Comparison of ENCODE assay signal across 8 cellular contexts in the genomic region with DNA sequence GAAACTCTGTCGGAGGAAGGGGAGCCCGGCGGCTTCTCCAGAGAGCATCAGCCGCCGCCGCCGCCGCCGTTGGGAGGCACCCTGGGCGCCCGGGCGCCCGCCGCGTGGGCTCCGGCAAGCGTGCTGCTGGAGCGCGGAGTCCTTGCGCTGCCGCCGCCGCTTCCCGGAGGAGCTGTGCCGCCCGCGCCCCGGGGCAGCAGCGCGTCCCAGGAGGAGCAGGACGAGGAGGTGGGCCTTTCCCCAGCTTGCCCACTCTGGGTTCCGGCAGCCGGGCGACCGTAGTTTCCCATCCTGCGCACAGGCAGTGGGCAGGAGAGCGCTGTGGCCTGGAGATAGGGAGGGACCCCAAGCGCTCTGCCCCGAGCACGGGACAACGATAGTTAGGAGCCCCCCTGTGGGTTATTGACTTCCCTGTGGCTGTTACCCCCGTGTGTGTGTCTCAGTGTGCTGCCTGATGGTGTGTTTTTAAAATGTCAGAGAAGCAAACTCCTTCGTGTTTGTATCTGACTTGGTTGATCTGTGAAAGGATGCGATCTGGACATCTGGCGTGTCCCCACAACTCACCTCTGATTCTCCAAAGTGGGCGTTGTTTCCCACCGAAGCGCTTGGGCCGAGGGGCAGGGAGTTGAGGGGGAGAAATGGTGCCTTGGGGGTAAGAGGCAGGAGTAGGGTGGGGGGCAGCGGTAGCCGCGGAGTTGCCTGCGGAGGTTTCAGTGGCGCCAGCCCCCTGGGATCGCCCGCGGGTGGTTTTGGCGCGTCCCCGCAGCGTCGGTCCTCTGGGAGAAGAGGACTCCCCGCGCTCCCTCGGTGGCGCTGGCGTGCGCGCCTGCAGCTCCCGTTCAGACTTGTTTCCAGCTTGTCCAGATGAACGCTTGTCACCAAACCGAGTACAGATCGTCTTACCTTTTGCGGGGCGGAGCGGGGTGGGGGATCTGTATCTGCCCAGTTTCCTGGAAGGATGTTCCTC. TPM values are rescaled to one million over a fixed set of nuclear protein-coding genes. Genes with fewer than 3 reads are reported as not detected.
A peak's percentile ranks its signal among the peaks of the same experiment; 100 is the strongest.
DNase-seq lines count a peak whose midpoint lies in the region; ATAC-seq and TF ChIP-seq lines count a peak whose summit lies in the region.

No MANE protein-coding gene starts in this region.

- H3K36me3 Mint-ChIP-seq in activated CD8-positive, alpha-beta T cell treated with anti-CD3 and anti-CD28 coated beads, Interleukin-2, amount 10 ng/mL, durations not matched to agents 7 days and 5 days (ENCODE audit: low read depth): no peaks in the 10 kb centered on the region

- DNase-seq in DMS79 (lab: John Stamatoyannopoulos, UW) (peak; percentile 12), MM.1S (peak; percentile 31), head of caudate nucleus (peak in 40 of 42 donors; percentile 13 to 69 (median 38))
- DNase-seq in activated CD8-positive, alpha-beta T cell treated with anti-CD3 and anti-CD28 coated beads, Interleukin-2, amount 10 ng/mL, durations not matched to agents 7 days and 5 days: no peak

- H3K27ac Mint-ChIP-seq in activated CD8-positive, alpha-beta T cell treated with anti-CD3 and anti-CD28 coated beads, Interleukin-2, amount 10 ng/mL, durations not matched to agents 7 days and 5 days: no peak overlapping the region

- H3K4me1 ChIP-seq in MM.1S (ENCODE audit: low read length): peaks cover 3% of the 10 kb centered on the region; the same call in 1 of the 2 replicates
- peaks cover 19 to 20% of the 10 kb centered on the region in 2 experiments for H3K4me1 ChIP-seq in neutrophil (ENCODE audit: control insufficient read depth in 1 of 2, insufficient read depth in 1 of 2, low read depth in 1 of 2, low read length in 1 of 2)

- no peaks in the 10 kb centered on the region for H3F3A ChIP-seq in MM.1S (ENCODE audit: insufficient read depth, low read length)

- H3K9me2 ChIP-seq in MM.1S (replicated peaks; ENCODE audit: insufficient read depth, low read length): no peaks in the 10 kb centered on the region

- H3K4me1 Mint-ChIP-seq in activated CD8-positive, alpha-beta T cell treated with anti-CD3 and anti-CD28 coated beads, Interleukin-2, amount 10 ng/mL, durations not matched to agents 7 days and 5 days (ENCODE audit: low read depth): peaks cover 19% of the 10 kb centered on the region

- peaks cover 63% of the 10 kb centered on the region for H3K27me3 Mint-ChIP-seq in activated CD8-positive, alpha-beta T cell treated with anti-CD3 and anti-CD28 coated beads, Interleukin-2, amount 10 ng/mL, durations not matched to agents 7 days and 5 days (ENCODE audit: low read depth)

- H3K4me3 ChIP-seq in MM.1S (ENCODE audit: low read length) (peak overlapping the region; percentile 66), neutrophil (ENCODE audit: low read depth in 1 of 2, low read length in 1 of 2) (peak overlapping the region; percentile 47 to 61)

- peak overlapping the region; percentile 55; the same call in 1 of the 2 replicates for H3K9ac ChIP-seq in MM.1S (ENCODE audit: low read length)

- no peaks in the 10 kb centered on the region for H4K20me1 ChIP-seq in MM.1S (ENCODE audit: insufficient read depth, low read length)

- CTCF ChIA-PET in activated CD8-positive, alpha-beta T cell treated with anti-CD3 and anti-CD28 coated beads, Interleukin-2, amount 10 ng/mL, durations not matched to agents 7 days and 5 days (lab: Charles Lee): no interaction called here

- no peaks in the 10 kb centered on the region for H3K79me2 ChIP-seq in MM.1S (ENCODE audit: low read length)

- H2AFZ ChIP-seq in MM.1S (ENCODE audit: low read length): peak overlapping the region; percentile 84

- peak overlapping the region; percentile 94 for H3K4me2 ChIP-seq in MM.1S (ENCODE audit: low read depth, low read length)

- H3K36me3 ChIP-seq in MM.1S (replicated peaks; ENCODE audit: insufficient read depth, low read length) (no peaks in the 10 kb centered on the region), neutrophil (no peaks in the 10 kb centered on the region)

- POLR2A ChIA-PET in activated CD8-positive, alpha-beta T cell treated with anti-CD3 and anti-CD28 coated beads, Interleukin-2, amount 10 ng/mL, durations not matched to agents 7 days and 5 days (lab: Charles Lee): no interaction called here

- H3K9me3 Mint-ChIP-seq in activated CD8-positive, alpha-beta T cell treated with anti-CD3 and anti-CD28 coated beads, Interleukin-2, amount 10 ng/mL, durations not matched to agents 7 days and 5 days (ENCODE audit: insufficient read depth): no peaks in the 10 kb centered on the region

- H3K27me3 ChIP-seq in MM.1S (replicated peaks; ENCODE audit: insufficient read depth, low read length): peaks cover 6% of the 10 kb centered on the region; the same call in 1 of the 2 replicates
- peaks cover 100% of the 10 kb centered on the region for H3K27me3 ChIP-seq in neutrophil

- ATAC-seq in GM21528 (IDR thresholded peaks at IDR 0.05; ENCODE audit: low FRiP score, unreplicated experiment) (peak; percentile 28), GM21737 (IDR thresholded peaks at IDR 0.05; ENCODE audit: unreplicated experiment) (no peak), GM18519 (IDR thresholded peaks at IDR 0.05; ENCODE audit: low FRiP score, unreplicated experiment) (no peak)
- ATAC-seq in activated CD8-positive, alpha-beta T cell treated with anti-CD3 and anti-CD28 coated beads, Interleukin-2, amount 10 ng/mL, durations not matched to agents 7 days and 5 days: peak; percentile 33

- H3K9me3 ChIP-seq in MM.1S (replicated peaks; ENCODE audit: insufficient read depth, low read length) (no peaks in the 10 kb centered on the region), neutrophil (no peaks in the 10 kb centered on the region)

- H3K27ac ChIP-seq in MM.1S (ENCODE audit: low read length) (no peak overlapping the region), neutrophil (no peak overlapping the region)

- intact Hi-C loops in head of caudate nucleus (cut with DNase I): no loop called here

- TF ChIP-seq CTCF in MM.1S (IDR thresholded peaks at IDR 0.05; ENCODE audit: low read length) (no peak), neutrophil (IDR thresholded peaks at IDR 0.05) (no peak)

- peak overlapping the region; percentile 70 for H3K4me3 Mint-ChIP-seq in activated CD8-positive, alpha-beta T cell treated with anti-CD3 and anti-CD28 coated beads, Interleukin-2, amount 10 ng/mL, durations not matched to agents 7 days and 5 days

RNA-seq across cellular contexts. Expression of gene MAST4, which starts 0.9 kb away (rescaled TPM):
- 1 to 10 TPM; 5.5 to 7.1 TPM for total RNA-seq in activated CD8-positive, alpha-beta T cell treated with anti-CD3 and anti-CD28 coated beads, Interleukin-2, amount 10 ng/mL, durations not matched to agents 7 days and 5 days

Comparison
In these comparisons a context has a peak if more than half of its experiments do, and no peak if none do; other contexts are left out.
1. ATAC-seq: peak in GM21528 (single experiment) and activated CD8-positive, alpha-beta T cell treated with anti-CD3 and anti-CD28 coated beads, Interleukin-2, amount 10 ng/mL, durations not matched to agents 7 days and 5 days (single experiment); none in GM21737 (single experiment) and GM18519 (single experiment).